8 cellular contexts compared by ENCODE assay signal in genomic region chr6:13924146-13924948, GRCh38. TPM values are rescaled to one million over a fixed set of nuclear protein-coding genes. Genes with fewer than 3 reads are reported as not detected.
DNase-seq lines count a peak whose midpoint lies in the region; ATAC-seq and TF ChIP-seq lines count a peak whose summit lies in the region.

No MANE protein-coding gene starts in this region.

- H3K27me3 ChIP-seq in layer of hippocampus (ENCODE audit: control insufficient read depth, insufficient read depth, low read length), result peaks cover 21% of the 10 kb centered on the region
- peaks cover 0 to 68% (median 51%) of the 10 kb centered on the region in 3 donors for H3K27me3 ChIP-seq in stomach

- peaks cover 13 to 21% (median 19%) of the 10 kb centered on the region in 4 donors for H3K4me1 ChIP-seq in stomach

- H3K36me3 ChIP-seq in stomach, result no peaks in the 10 kb centered on the region

- TF ChIP-seq EP300 in stomach (IDR thresholded peaks at IDR 0.05), result no peak

- H3K9me3 ChIP-seq in stomach, result no peaks in the 10 kb centered on the region

- DNase-seq in DMS79 (lab: John Stamatoyannopoulos, UW), result peak; percentile 9
- peak; percentile 32 for DNase-seq in LHCN-M2 (ENCODE audit: low read depth)
- DNase-seq in SKM-1 (lab: John Stamatoyannopoulos, UW; ENCODE audit: unreplicated experiment), result peak; percentile 57
- peak; percentile 78 for DNase-seq in cerebellar cortex (ENCODE audit: low spot score)
- peak; percentile 37 for DNase-seq in stomach
- no peak for DNase-seq in effector CD8-positive, alpha-beta T cell (lab: John Stamatoyannopoulos, UW)

- peak overlapping the region; percentile 35 to 49 (median 45) for H3K4me3 ChIP-seq in stomach

- no peak for ATAC-seq in HG03439 (IDR thresholded peaks at IDR 0.05; ENCODE audit: unreplicated experiment)

- WGBS in stomach, 5 donors, result 2 to 6% (median 3%) methylated on average over 18 to 37 of the region's 37 CpGs

- H3K27ac ChIP-seq in layer of hippocampus (ENCODE audit: low read depth, low read length), result peak overlapping the region; percentile 58
- peak overlapping the region in 1 of 5 donors; percentile 6 for H3K27ac ChIP-seq in stomach

- no peak for TF ChIP-seq CTCF in stomach (IDR thresholded peaks at IDR 0.05)

- intact Hi-C loops in stomach (cut with DNase I; ENCODE audit: low total_unique reads), result no loop called here

- no peak for TF ChIP-seq POLR2A in stomach (IDR thresholded peaks at IDR 0.05)

RNA-seq across cellular contexts. Expression of gene RNF182, which starts 0.4 kb away (rescaled TPM):
- 2.1 and 3.2 TPM in 2 replicates for total RNA-seq in LHCN-M2 (2014; rRNA removed)
- 0.70 TPM for polyA plus RNA-seq in LHCN-M2 (2012)
- under 1 TPM in 1 of 5 donors, not detected in 4; 0.18 TPM for total RNA-seq in stomach
- under 1 TPM in 1 of 3 donors, not detected in 2; 0.10 TPM for polyA plus RNA-seq in stomach
